In genomic region chr7:516606-517456, GRCh38 we compare ENCODE assay signal across 8 cellular contexts.
DNase-seq lines count a peak whose midpoint lies in the region.

No MANE protein-coding gene starts in this region.

- peaks cover 19% of the 10 kb centered on the region for H3K27me3 ChIP-seq in iPS-15b (ENCODE audit: control insufficient read depth, insufficient read depth, low read length)

- H3K9ac ChIP-seq in iPS-15b (ENCODE audit: low read depth, low read length) = no peak overlapping the region

- H3K4me1 ChIP-seq in iPS-15b (ENCODE audit: control insufficient read depth, insufficient read depth, low read length) = peaks cover 6% of the 10 kb centered on the region

- H3K9me3 ChIP-seq in iPS-15b (ENCODE audit: control insufficient read depth, insufficient read depth, low read length) = no peaks in the 10 kb centered on the region

- peak; percentile 56 for DNase-seq in activated CD4-positive, alpha-beta T cell treated with anti-CD3 and anti-CD28 coated beads for 48 hours
- no peak for DNase-seq in activated CD4-positive, alpha-beta T cell treated with anti-CD3 and anti-CD28 coated beads, Interleukin-2, amount 50 U/mL, for 4 hours
- peak; percentile 80 for DNase-seq in amniotic epithelial cell (ENCODE audit: low read depth)
- DNase-seq in stimulated activated CD4-positive, alpha-beta T cell treated with anti-CD3 and anti-CD28 coated beads, Interleukin-4, amount 100 ng/mL, for 1 hour = peak; percentile 20
- DNase-seq in NCI-H1092 (lab: John Stamatoyannopoulos, UW) = no peak
- no peak for DNase-seq in inferior parietal cortex (ENCODE audit: extremely low spot score)
- no peak for DNase-seq in pons (ENCODE audit: low spot score)

- H3K4me3 ChIP-seq in iPS-15b (ENCODE audit: low read depth, low read length) = peak overlapping the region; percentile 37

- H3K36me3 ChIP-seq in iPS-15b (ENCODE audit: control insufficient read depth, insufficient read depth, low read length) = no peaks in the 10 kb centered on the region

Comparison
In these comparisons a context has a peak if more than half of its experiments do, and no peak if none do; other contexts are left out.
1. DNase-seq: peak in activated CD4-positive, alpha-beta T cell treated with anti-CD3 and anti-CD28 coated beads for 48 hours (single experiment), amniotic epithelial cell (single experiment) and stimulated activated CD4-positive, alpha-beta T cell treated with anti-CD3 and anti-CD28 coated beads, Interleukin-4, amount 100 ng/mL, for 1 hour (single experiment); none in activated CD4-positive, alpha-beta T cell treated with anti-CD3 and anti-CD28 coated beads, Interleukin-2, amount 50 U/mL, for 4 hours (0 of 2), NCI-H1092 (single experiment), inferior parietal cortex (single experiment) and pons (single experiment).